In genomic region chr12:86710110-86710509, GRCh38 we compare ENCODE assay signal across 25 cellular contexts.
"Had no signal": no experiment of that assay in that cellular context is flagged by ENCODE, and none has a peak within 500 bp of the region (broad histone marks: within the 10 kb centered on the region; RNA-seq: fewer than 3 reads in every experiment).

No MANE protein-coding gene starts in this region.

- H3K4me3 Mint-ChIP-seq: activated CD4-positive, alpha-beta memory T cell treated with anti-CD3 and anti-CD28 coated beads, Interleukin-2, amount 10 ng/mL, durations not matched to agents 7 days and 5 days; activated CD8-positive, alpha-beta memory T cell treated with anti-CD3 and anti-CD28 coated beads, Interleukin-2, amount 10 ng/mL, durations not matched to agents 7 days and 5 days; activated naive CD8-positive, alpha-beta T cell; endodermal cell; memory B cell; neural progenitor cell had no signal

- H3K27me3 Mint-ChIP-seq: activated CD4-positive, alpha-beta memory T cell treated with anti-CD3 and anti-CD28 coated beads, Interleukin-2, amount 10 ng/mL, durations not matched to agents 7 days and 5 days; activated CD8-positive, alpha-beta memory T cell treated with anti-CD3 and anti-CD28 coated beads, Interleukin-2, amount 10 ng/mL, durations not matched to agents 7 days and 5 days; activated naive CD8-positive, alpha-beta T cell; memory B cell; naive B cell had no signal

- ATAC-seq: activated CD8-positive, alpha-beta memory T cell treated with anti-CD3 and anti-CD28 coated beads, Interleukin-2, amount 10 ng/mL, durations not matched to agents 7 days and 5 days; foreskin keratinocyte; left ventricle myocardium superior; mucosa of descending colon; right cardiac atrium had no signal

- H3K27me3 ChIP-seq: colonic mucosa, foreskin keratinocyte, neural progenitor cell, stomach, vagina had no signal

- H3K4me1 ChIP-seq: colonic mucosa, neural progenitor cell, prostate gland, stomach, vagina had no signal

- H3K27ac Mint-ChIP-seq: activated CD4-positive, alpha-beta memory T cell treated with anti-CD3 and anti-CD28 coated beads, Interleukin-2, amount 10 ng/mL, durations not matched to agents 7 days and 5 days; activated CD8-positive, alpha-beta memory T cell treated with anti-CD3 and anti-CD28 coated beads, Interleukin-2, amount 10 ng/mL, durations not matched to agents 7 days and 5 days; activated naive CD8-positive, alpha-beta T cell; endodermal cell; memory B cell; naive B cell; neural progenitor cell had no signal

- H3K27ac ChIP-seq: colonic mucosa, foreskin keratinocyte, neural progenitor cell, prostate gland, stomach, vagina had no signal

- H2AFZ ChIP-seq: neural progenitor cell had no signal

- H3K4me1 Mint-ChIP-seq: activated CD4-positive, alpha-beta memory T cell treated with anti-CD3 and anti-CD28 coated beads, Interleukin-2, amount 10 ng/mL, durations not matched to agents 7 days and 5 days; activated CD8-positive, alpha-beta memory T cell treated with anti-CD3 and anti-CD28 coated beads, Interleukin-2, amount 10 ng/mL, durations not matched to agents 7 days and 5 days; endodermal cell; memory B cell; naive B cell; neural progenitor cell had no signal

- H3K36me3 ChIP-seq: colonic mucosa, neural progenitor cell, prostate gland, stomach, vagina had no signal

- DNase-seq: activated CD4-positive, alpha-beta memory T cell treated with anti-CD3 and anti-CD28 coated beads, Interleukin-2, amount 10 ng/mL, durations not matched to agents 7 days and 5 days; activated CD4-positive, alpha-beta T cell treated with anti-CD3 and anti-CD28 coated beads for 48 hours; activated CD4-positive, CD25-positive, alpha-beta regulatory T cell; activated CD8-positive, alpha-beta memory T cell treated with anti-CD3 and anti-CD28 coated beads, Interleukin-2, amount 10 ng/mL, durations not matched to agents 7 days and 5 days; amniotic stem cell; central memory CD4-positive, alpha-beta T cell; colonic mucosa; endodermal cell; erythroblast; glutamatergic neuron; left ventricle myocardium superior; mucosa of descending colon; naive B cell; right cardiac atrium; stimulated activated CD4-positive, alpha-beta T cell treated with anti-CD3 and anti-CD28 coated beads, Interleukin-4, amount 100 ng/mL, for 1 hour; stomach; T-helper 9 cell; trophoblast cell had no signal

- H3K4me3 ChIP-seq: colonic mucosa, mucosa of descending colon, neural progenitor cell, prostate gland, smooth muscle cell, stomach, vagina had no signal

- H3K36me3 Mint-ChIP-seq: activated CD8-positive, alpha-beta memory T cell treated with anti-CD3 and anti-CD28 coated beads, Interleukin-2, amount 10 ng/mL, durations not matched to agents 7 days and 5 days; activated naive CD8-positive, alpha-beta T cell; memory B cell; naive B cell; neural progenitor cell had no signal
